12 cellular contexts compared by ENCODE assay signal in genomic region chr2:20665261-20666113, GRCh38. TPM values are rescaled to one million over a fixed set of nuclear protein-coding genes. Genes with fewer than 3 reads are reported as not detected.
DNase-seq lines count a peak whose midpoint lies in the region; ATAC-seq and TF ChIP-seq lines count a peak whose summit lies in the region.
"Had no signal": no experiment of that assay in that cellular context is flagged by ENCODE, and none has a peak within 500 bp of the region (broad histone marks: within the 10 kb centered on the region; RNA-seq: fewer than 3 reads in every experiment).

No MANE protein-coding gene starts in this region.

- POLR2A ChIA-PET in activated CD4-positive, alpha-beta memory T cell treated with anti-CD3 and anti-CD28 coated beads for 36 hours (lab: Charles Lee) = no interaction called here
- POLR2A ChIA-PET in activated CD4-positive, alpha-beta memory T cell treated with anti-CD3 and anti-CD28 coated beads, Interleukin-2, amount 10 ng/mL, durations not matched to agents 7 days and 5 days (lab: Charles Lee) = interaction anchor here (1.1 to 2.1 kb wide), 5 partner anchors 10 to 157 kb away, joined by 3 to 11 read pairs (median 5); partner anchors contain the start of genes HS1BP3 and LDAH

- peaks cover 9% of the 10 kb centered on the region for H3K4me1 Mint-ChIP-seq in activated CD4-positive, alpha-beta memory T cell treated with anti-CD3 and anti-CD28 coated beads for 36 hours (ENCODE audit: low read depth)
- peaks cover 13% of the 10 kb centered on the region for H3K4me1 Mint-ChIP-seq in activated CD4-positive, alpha-beta memory T cell treated with anti-CD3 and anti-CD28 coated beads, Interleukin-2, amount 10 ng/mL, durations not matched to agents 7 days and 5 days
- H3K4me1 Mint-ChIP-seq in activated T-helper 17 cell treated with anti-CD3 and anti-CD28 coated beads, Interleukin-2, amount 50 U/mL, for 72 hours = no peaks in the 10 kb centered on the region

- DNase-seq in activated CD4-positive, alpha-beta memory T cell treated with anti-CD3 and anti-CD28 coated beads for 36 hours = peak; percentile 19
- DNase-seq in activated CD4-positive, alpha-beta memory T cell treated with anti-CD3 and anti-CD28 coated beads, Interleukin-2, amount 10 ng/mL, durations not matched to agents 7 days and 5 days = no peak
- DNase-seq in NCI-H128 (lab: John Stamatoyannopoulos, UW; ENCODE audit: unreplicated experiment) = no peak
- DNase-seq in NCI-H2107 treated with DMSO at 0.1 percent for 48 hours (lab: John Stamatoyannopoulos, UW; ENCODE audit: unreplicated experiment) = no peak
- DNase-seq: C1 segment of cervical spinal cord had no signal

- CTCF ChIA-PET in activated CD4-positive, alpha-beta memory T cell treated with anti-CD3 and anti-CD28 coated beads for 36 hours (lab: Charles Lee) = interaction anchor here (0.5 to 3.4 kb wide), 6 partner anchors 10 to 383 kb away, joined by 3 to 21 read pairs (median 6); partner anchors contain the start of gene HS1BP3
- CTCF ChIA-PET in activated CD4-positive, alpha-beta memory T cell treated with anti-CD3 and anti-CD28 coated beads, Interleukin-2, amount 10 ng/mL, durations not matched to agents 7 days and 5 days (lab: Charles Lee) = interaction anchor here (0.7 to 2.4 kb wide), 5 partner anchors 9 to 298 kb away, joined by 3 to 9 read pairs (median 4); partner anchors contain the start of gene HS1BP3

- no peaks in the 10 kb centered on the region for H3K36me3 Mint-ChIP-seq in activated CD4-positive, alpha-beta memory T cell treated with anti-CD3 and anti-CD28 coated beads for 36 hours
- H3K36me3 Mint-ChIP-seq in activated CD4-positive, alpha-beta memory T cell treated with anti-CD3 and anti-CD28 coated beads, Interleukin-2, amount 10 ng/mL, durations not matched to agents 7 days and 5 days (ENCODE audit: low read depth) = no peaks in the 10 kb centered on the region
- no peaks in the 10 kb centered on the region for H3K36me3 Mint-ChIP-seq in activated T-helper 17 cell treated with anti-CD3 and anti-CD28 coated beads, Interleukin-2, amount 50 U/mL, for 72 hours (ENCODE audit: low read depth)

- no peaks in the 10 kb centered on the region for H3K27me3 ChIP-seq in liver (ENCODE audit: control insufficient read depth in 4 of 4, insufficient read depth in 4 of 4, low read length in 3 of 4)
- H3K27me3 ChIP-seq in subcutaneous abdominal adipose tissue (ENCODE audit: control insufficient read depth in 5 of 5, insufficient read depth in 4 of 5, low read length in 5 of 5) = peaks cover 49 to 82% (median 78%) of the 10 kb centered on the region in 5 donors
- H3K27me3 ChIP-seq: SJCRH30 had no signal

- peak overlapping the region; percentile 65 for H3K4me3 Mint-ChIP-seq in activated CD4-positive, alpha-beta memory T cell treated with anti-CD3 and anti-CD28 coated beads for 36 hours
- H3K4me3 Mint-ChIP-seq in activated CD4-positive, alpha-beta memory T cell treated with anti-CD3 and anti-CD28 coated beads, Interleukin-2, amount 10 ng/mL, durations not matched to agents 7 days and 5 days = no peak overlapping the region
- peak overlapping the region; percentile 64 for H3K4me3 Mint-ChIP-seq in activated T-helper 17 cell treated with anti-CD3 and anti-CD28 coated beads, Interleukin-2, amount 50 U/mL, for 72 hours

- 7% methylated on average over 56 of the region's 56 CpGs for WGBS in liver

- intact Hi-C loops in activated CD4-positive, alpha-beta memory T cell treated with anti-CD3 and anti-CD28 coated beads for 36 hours (cut with micrococcal nuclease) = no loop called here

- H3K27ac Mint-ChIP-seq in activated CD4-positive, alpha-beta memory T cell treated with anti-CD3 and anti-CD28 coated beads for 36 hours = no peak overlapping the region
- H3K27ac Mint-ChIP-seq in activated CD4-positive, alpha-beta memory T cell treated with anti-CD3 and anti-CD28 coated beads, Interleukin-2, amount 10 ng/mL, durations not matched to agents 7 days and 5 days = no peak overlapping the region
- H3K27ac Mint-ChIP-seq in activated T-helper 17 cell treated with anti-CD3 and anti-CD28 coated beads, Interleukin-2, amount 50 U/mL, for 72 hours = no peak overlapping the region

- no peaks in the 10 kb centered on the region for H3K9me3 Mint-ChIP-seq in activated CD4-positive, alpha-beta memory T cell treated with anti-CD3 and anti-CD28 coated beads for 36 hours
- no peaks in the 10 kb centered on the region for H3K9me3 Mint-ChIP-seq in activated CD4-positive, alpha-beta memory T cell treated with anti-CD3 and anti-CD28 coated beads, Interleukin-2, amount 10 ng/mL, durations not matched to agents 7 days and 5 days
- no peaks in the 10 kb centered on the region for H3K9me3 Mint-ChIP-seq in activated T-helper 17 cell treated with anti-CD3 and anti-CD28 coated beads, Interleukin-2, amount 50 U/mL, for 72 hours

- ATAC-seq in activated T-helper 17 cell treated with anti-CD3 and anti-CD28 coated beads, Interleukin-2, amount 50 U/mL, for 72 hours (replicated peaks) = no peak
- no peak for ATAC-seq in GM18520 (IDR thresholded peaks at IDR 0.05; ENCODE audit: unreplicated experiment)

- H3K9me3 ChIP-seq in liver (ENCODE audit: control insufficient read depth in 4 of 4, low read length in 3 of 4) = no peaks in the 10 kb centered on the region
- no peaks in the 10 kb centered on the region for H3K9me3 ChIP-seq in subcutaneous abdominal adipose tissue (ENCODE audit: control insufficient read depth in 5 of 5, low read length in 5 of 5)
- H3K9me3 ChIP-seq: SJCRH30 had no signal

- H3K9ac ChIP-seq in liver (ENCODE audit: low read depth in 1 of 2, low read length in 2 of 2) = peak overlapping the region; percentile 50 to 61
- no peak overlapping the region for H3K9ac ChIP-seq in subcutaneous abdominal adipose tissue (ENCODE audit: low read length in 5 of 5)

- H3K4me3 ChIP-seq in liver (ENCODE audit: low read depth in 1 of 3, low read length in 3 of 3) (peak overlapping the region; percentile 42 to 71 (median 67)), subcutaneous abdominal adipose tissue (ENCODE audit: low read depth in 1 of 5, low read length in 5 of 5) (peak overlapping the region in 4 of 5 donors; percentile 39 to 64 (median 54))
- H3K4me3 ChIP-seq: SJCRH30 had no signal

- no peak for TF ChIP-seq RAD21 in liver (IDR thresholded peaks at IDR 0.05)

- H3K36me3 ChIP-seq in liver (ENCODE audit: control insufficient read depth in 4 of 4, insufficient read depth in 3 of 4, low read depth in 1 of 4, low read length in 3 of 4) = no peaks in the 10 kb centered on the region
- H3K36me3 ChIP-seq in subcutaneous abdominal adipose tissue (ENCODE audit: control insufficient read depth in 5 of 5, insufficient read depth in 5 of 5, low read length in 5 of 5) = no peaks in the 10 kb centered on the region
- H3K36me3 ChIP-seq: SJCRH30 had no signal

- H3K27me3 Mint-ChIP-seq in activated CD4-positive, alpha-beta memory T cell treated with anti-CD3 and anti-CD28 coated beads for 36 hours = peaks cover 67% of the 10 kb centered on the region
- peaks cover 82% of the 10 kb centered on the region for H3K27me3 Mint-ChIP-seq in activated CD4-positive, alpha-beta memory T cell treated with anti-CD3 and anti-CD28 coated beads, Interleukin-2, amount 10 ng/mL, durations not matched to agents 7 days and 5 days
- H3K27me3 Mint-ChIP-seq in activated T-helper 17 cell treated with anti-CD3 and anti-CD28 coated beads, Interleukin-2, amount 50 U/mL, for 72 hours = peaks cover 51% of the 10 kb centered on the region

- TF ChIP-seq CTCF in liver (IDR thresholded peaks at IDR 0.05; ENCODE audit: low read depth, low read length, missing input control) = no peak

- H3K27ac ChIP-seq in liver (ENCODE audit: low read depth in 1 of 2, low read length in 2 of 2) (peak overlapping the region; percentile 84 to 86), subcutaneous abdominal adipose tissue (ENCODE audit: low read depth, low read length) (no peak overlapping the region)
- H3K27ac ChIP-seq: SJCRH30 had no signal

- H3K4me1 ChIP-seq in liver (ENCODE audit: control insufficient read depth in 4 of 4, insufficient read depth in 4 of 4, low read length in 3 of 4) (peaks cover 4 to 31% (median 20%) of the 10 kb centered on the region in 4 donors), subcutaneous abdominal adipose tissue (ENCODE audit: control insufficient read depth in 5 of 5, insufficient read depth in 5 of 5, low read length in 5 of 5) (peaks cover 0 to 36% (median 27%) of the 10 kb centered on the region in 5 donors)
- H3K4me1 ChIP-seq: SJCRH30 had no signal

TF ChIP-seq in liver, 16 proteins besides CTCF, POLR2A, EP300 and RAD21 (continues in another document):
- TF ChIP-seq, protein P1, sequence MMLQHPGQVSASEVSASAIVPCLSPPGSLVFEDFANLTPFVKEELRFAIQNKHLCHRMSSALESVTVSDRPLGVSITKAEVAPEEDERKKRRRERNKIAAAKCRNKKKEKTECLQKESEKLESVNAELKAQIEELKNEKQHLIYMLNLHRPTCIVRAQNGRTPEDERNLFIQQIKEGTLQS (IDR thresholded peaks at IDR 0.05) = no peak
- TF ChIP-seq FOXA1 (IDR thresholded peaks at IDR 0.05) (no peak), GABPA (IDR thresholded peaks at IDR 0.05 in 1 of 2, conservative IDR thresholded peaks at IDR 0.05 in 1 of 2) (no peak)

RNA-seq across cellular contexts. Expression of gene GDF7, which starts 1.5 kb away (rescaled TPM):
- total RNA-seq in activated CD4-positive, alpha-beta memory T cell treated with anti-CD3 and anti-CD28 coated beads for 36 hours = under 1 TPM; 0.02 to 0.05 TPM
- not detected for total RNA-seq in activated CD4-positive, alpha-beta memory T cell treated with anti-CD3 and anti-CD28 coated beads, Interleukin-2, amount 10 ng/mL, durations not matched to agents 7 days and 5 days
- under 1 TPM; 0.02 to 0.48 TPM for total RNA-seq in activated T-helper 17 cell treated with anti-CD3 and anti-CD28 coated beads, Interleukin-2, amount 50 U/mL, for 72 hours
- 1 to 10 TPM; 5.0 to 7.2 TPM for total RNA-seq in liver
- 1 to 10 TPM in 1 of 2 donors, under 1 TPM in 1; 0.89 to 1.6 TPM for polyA plus RNA-seq in liver
- total RNA-seq: LHCN-M2, myocyte had no signal

RNA-seq across cellular contexts. Expression of gene HS1BP3, which starts 14.6 kb away (rescaled TPM):
- total RNA-seq in activated CD4-positive, alpha-beta memory T cell treated with anti-CD3 and anti-CD28 coated beads for 36 hours = 10 to 100 TPM; 10.1 to 10.4 TPM
- 10 to 100 TPM; 17.2 to 19.4 TPM for total RNA-seq in activated CD4-positive, alpha-beta memory T cell treated with anti-CD3 and anti-CD28 coated beads, Interleukin-2, amount 10 ng/mL, durations not matched to agents 7 days and 5 days
- total RNA-seq in activated T-helper 17 cell treated with anti-CD3 and anti-CD28 coated beads, Interleukin-2, amount 50 U/mL, for 72 hours = 10 to 100 TPM in 1 of 2 donors, 1 to 10 TPM in 1; 8.9 to 10.7 TPM
- 10 to 100 TPM in 1 of 2 donors, 1 to 10 TPM in 1; 7.7 to 14.1 TPM for total RNA-seq in liver
- polyA plus RNA-seq in liver = 10 to 100 TPM in 1 of 2 donors, 1 to 10 TPM in 1; 7.8 to 15.4 TPM

Comparison
In these comparisons a context has a peak if more than half of its experiments do, and no peak if none do; other contexts are left out.
1. H3K9ac ChIP-seq: peak in liver (2 of 2); none in subcutaneous abdominal adipose tissue (0 of 5).
2. RNA of gene GDF7, which starts 1.5 kb away (total RNA-seq): 5.0 to 7.2 TPM in liver; 0.02 to 0.48 TPM in activated T-helper 17 cell treated with anti-CD3 and anti-CD28 coated beads, Interleukin-2, amount 50 U/mL, for 72 hours, 0.02 to 0.05 TPM in activated CD4-positive, alpha-beta memory T cell treated with anti-CD3 and anti-CD28 coated beads for 36 hours and not detected in activated CD4-positive, alpha-beta memory T cell treated with anti-CD3 and anti-CD28 coated beads, Interleukin-2, amount 10 ng/mL, durations not matched to agents 7 days and 5 days; every median in the first group is over 4 times any median in the second.